ENCODE assay signal across 9 cellular contexts in the genomic region with DNA sequence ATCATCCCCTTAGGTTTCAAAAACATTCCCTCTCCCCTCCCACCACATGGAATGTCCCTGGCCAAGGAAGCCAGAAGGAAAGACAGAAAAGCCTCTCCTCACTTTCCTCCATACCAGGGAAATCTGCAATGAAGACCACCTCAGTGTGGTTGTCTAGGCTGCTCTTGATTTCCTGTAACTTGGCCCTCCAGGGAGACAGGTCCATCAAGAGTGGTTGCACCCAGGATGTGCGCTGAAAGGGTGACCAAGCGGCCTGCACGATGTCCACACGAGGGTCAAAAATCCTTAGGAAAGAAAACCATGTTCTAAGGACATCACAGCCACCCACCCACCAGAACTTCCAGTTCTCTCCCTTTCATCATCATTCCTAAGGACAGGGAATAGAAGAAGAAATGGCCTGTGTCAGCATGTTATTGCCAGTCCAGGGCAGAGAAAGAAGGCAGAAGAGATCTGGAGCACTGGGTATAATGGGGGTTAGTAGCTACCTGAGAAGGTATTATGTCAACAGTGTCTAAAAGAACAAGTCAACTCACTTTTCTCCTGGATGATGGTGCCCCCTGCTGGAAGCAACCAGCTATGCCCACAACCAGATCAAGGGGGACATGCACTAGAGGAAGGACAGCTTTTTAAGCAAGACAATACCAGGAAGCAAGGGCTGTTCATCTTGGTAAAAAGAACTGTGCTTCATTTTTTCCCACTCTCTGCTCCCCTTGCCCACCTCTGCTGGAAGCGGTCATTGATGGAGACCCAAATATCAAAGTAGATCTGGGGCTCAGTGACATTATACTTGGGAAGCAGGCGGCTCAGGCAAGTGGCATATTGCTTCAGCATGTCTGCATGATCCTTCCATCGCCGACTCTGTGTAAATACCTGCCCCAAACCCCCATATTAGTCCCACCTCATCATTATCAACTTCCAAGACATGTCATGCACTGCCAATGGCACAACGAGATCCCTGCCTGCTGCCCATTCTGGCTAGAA. TPM values are rescaled to one million over a fixed set of nuclear protein-coding genes. Genes with fewer than 3 reads are reported as not detected.
A peak's percentile ranks its signal among the peaks of the same experiment; 100 is the strongest.
DNase-seq lines count a peak whose midpoint lies in the region; ATAC-seq and TF ChIP-seq lines count a peak whose summit lies in the region.
"Had no signal": no experiment of that assay in that cellular context is flagged by ENCODE, and none has a peak within 500 bp of the region (broad histone marks: within the 10 kb centered on the region; RNA-seq: fewer than 3 reads in every experiment).

No MANE protein-coding gene starts in this region.

- no peaks in the 10 kb centered on the region for H3K27me3 ChIP-seq in CD4-positive, alpha-beta T cell (ENCODE audit: control insufficient read depth, insufficient read depth, low read length)
- H3K27me3 ChIP-seq in neuronal stem cell (ENCODE audit: control insufficient read depth in 3 of 3, insufficient read depth in 3 of 3, low read depth in 1 of 3, low read length in 3 of 3), result no peaks in the 10 kb centered on the region

- intact Hi-C loops in CD4-positive, alpha-beta T cell (cut with DNase I, micrococcal nuclease), result loop anchor here (1.0 to 5.0 kb wide), 4 partner anchors 132 to 285 kb away; a partner anchor contains a TSS

- no peak overlapping the region for H4K91ac ChIP-seq in neuronal stem cell (ENCODE audit: low read depth, low read length, poor library complexity)

- H2AK5ac ChIP-seq in neuronal stem cell (ENCODE audit: low read depth, low read length), result no peak overlapping the region

- H3K36me3 ChIP-seq in neuronal stem cell (replicated peaks in 1 of 2; ENCODE audit: control insufficient read depth in 2 of 2, insufficient read depth in 2 of 2, low read length in 2 of 2), result peaks cover 36 to 89% of the 10 kb centered on the region in 2 donors

- no peak overlapping the region for H3K9ac ChIP-seq in neuronal stem cell (ENCODE audit: low read depth, low read length, poor library complexity)

- H3K36me3 Mint-ChIP-seq in CD4-positive, alpha-beta T cell (ENCODE audit: low read depth), result peaks cover 82% of the 10 kb centered on the region
- H3K36me3 Mint-ChIP-seq in activated T-cell treated with anti-CD3 and anti-CD28 coated beads, Interleukin-2, amount 50 U/mL, for 72 hours (ENCODE audit: insufficient read depth in 2 of 2), result peaks cover 8 to 9% of the 10 kb centered on the region in 2 donors

- H3K27ac Mint-ChIP-seq in CD4-positive, alpha-beta T cell, result peak overlapping the region; percentile 22
- H3K27ac Mint-ChIP-seq in activated T-cell treated with anti-CD3 and anti-CD28 coated beads, Interleukin-2, amount 50 U/mL, for 72 hours, result peak overlapping the region; percentile 55

- no CpG with 5 or more reads among the region's 9 CpGs for WGBS in neuronal stem cell (ENCODE audit: extremely low coverage in 2 of 2, insufficient read length in 2 of 2, insufficient replicate concordance in 1 of 2), 2 donors

- CTCF ChIA-PET in CD4-positive, alpha-beta T cell (lab: Charles Lee), result interaction anchor here (0.6 to 4.2 kb wide), 24 partner anchors 8 to 198 kb away, joined by 3 to 44 read pairs (median 4); a partner anchor contains a TSS
- CTCF ChIA-PET in RWPE1 (lab: Yijun Ruan, JAX), result interaction anchor here (0.5 to 3.3 kb wide), 24 partner anchors 8 to 232 kb away, joined by 3 to 40 read pairs (median 4); a partner anchor contains a TSS

- H3K4ac ChIP-seq in neuronal stem cell (ENCODE audit: low read length), result no peak overlapping the region

- no peaks in the 10 kb centered on the region for H3K9me3 ChIP-seq in CD4-positive, alpha-beta T cell (ENCODE audit: control insufficient read depth, low read length)
- no peaks in the 10 kb centered on the region for H3K9me3 ChIP-seq in neuronal stem cell (replicated peaks in 1 of 2; ENCODE audit: control insufficient read depth in 2 of 2, insufficient read depth in 1 of 2, low read depth in 1 of 2, low read length in 2 of 2)

- H3K14ac ChIP-seq in neuronal stem cell (ENCODE audit: low read length), result no peak overlapping the region

- H3K4me2 ChIP-seq in neuronal stem cell (ENCODE audit: insufficient read depth, low read length, poor library complexity, severe bottlenecking), result no peak overlapping the region

- H3K4me3 Mint-ChIP-seq in CD4-positive, alpha-beta T cell, result no peak overlapping the region
- no peak overlapping the region for H3K4me3 Mint-ChIP-seq in activated T-cell treated with anti-CD3 and anti-CD28 coated beads, Interleukin-2, amount 50 U/mL, for 72 hours

- H3K27ac ChIP-seq in CD4-positive, alpha-beta T cell (ENCODE audit: low read depth, low read length), result no peak overlapping the region
- peak overlapping the region; percentile 40 for H3K27ac ChIP-seq in RWPE1
- no peak overlapping the region for H3K27ac ChIP-seq in neuronal stem cell (replicated peaks; ENCODE audit: low read length)

- H3K9me3 Mint-ChIP-seq in CD4-positive, alpha-beta T cell, result no peaks in the 10 kb centered on the region
- no peaks in the 10 kb centered on the region for H3K9me3 Mint-ChIP-seq in activated T-cell treated with anti-CD3 and anti-CD28 coated beads, Interleukin-2, amount 50 U/mL, for 72 hours
- H3K9me3 Mint-ChIP-seq: IgD-negative memory B cell had no signal

- H3K79me1 ChIP-seq in neuronal stem cell (ENCODE audit: low read depth, low read length), result peaks cover 2% of the 10 kb centered on the region

- no peak overlapping the region for H2BK5ac ChIP-seq in neuronal stem cell (ENCODE audit: low read length)

- no peak overlapping the region for H4K8ac ChIP-seq in neuronal stem cell (ENCODE audit: low read depth, low read length)

- peak; percentile 87 for TF ChIP-seq CTCF in CD4-positive, alpha-beta T cell (IDR thresholded peaks at IDR 0.05)
- peak; percentile 88 for TF ChIP-seq CTCF in RWPE1 (conservative IDR thresholded peaks at IDR 0.05; ENCODE audit: low read depth)

- H3K4me1 ChIP-seq in neuronal stem cell (ENCODE audit: control insufficient read depth in 2 of 2, insufficient read depth in 1 of 2, low read depth in 1 of 2, low read length in 2 of 2), result no peaks in the 10 kb centered on the region

- H3K23ac ChIP-seq in neuronal stem cell (ENCODE audit: low read depth, low read length, poor library complexity), result no peak overlapping the region

- H2BK120ac ChIP-seq in neuronal stem cell (ENCODE audit: low read depth, low read length), result no peak overlapping the region

- no peak overlapping the region for H2AFZ ChIP-seq in neuronal stem cell (ENCODE audit: low read length)

- H3K4me3 ChIP-seq in neuronal stem cell (ENCODE audit: low read length in 2 of 2), result peak overlapping the region in 1 of 2 donors; percentile 20

- H2BK15ac ChIP-seq in neuronal stem cell (ENCODE audit: low read length), result no peak overlapping the region

- H3K4me1 Mint-ChIP-seq in CD4-positive, alpha-beta T cell (ENCODE audit: low read depth), result peaks cover 7% of the 10 kb centered on the region
- H3K4me1 Mint-ChIP-seq in activated T-cell treated with anti-CD3 and anti-CD28 coated beads, Interleukin-2, amount 50 U/mL, for 72 hours (ENCODE audit: low read depth), result no peaks in the 10 kb centered on the region

- no peaks in the 10 kb centered on the region for H3K27me3 Mint-ChIP-seq in CD4-positive, alpha-beta T cell
- no peaks in the 10 kb centered on the region for H3K27me3 Mint-ChIP-seq in activated T-cell treated with anti-CD3 and anti-CD28 coated beads, Interleukin-2, amount 50 U/mL, for 72 hours (ENCODE audit: low read depth)
- H3K27me3 Mint-ChIP-seq: IgD-negative memory B cell had no signal

- POLR2A ChIA-PET in CD4-positive, alpha-beta T cell (lab: Charles Lee), result interaction anchor here (0.6 to 4.0 kb wide), 19 partner anchors 8 to 228 kb away, joined by 3 to 43 read pairs (median 4); a partner anchor contains a TSS
- POLR2A ChIA-PET in RWPE1 (lab: Yijun Ruan, JAX; ENCODE audit: low non-redundant PET), result interaction anchor here (1.0 kb wide), 1 partner anchor 9 kb away, joined by 4 read pairs; a partner anchor contains a TSS

- peak; percentile 83 to 90 (median 87) for DNase-seq in CD4-positive, alpha-beta T cell
- DNase-seq in LoVo (ENCODE audit: low spot score), result peak; percentile 77
- DNase-seq in RWPE1 (ENCODE audit: low spot score), result peak; percentile 72
- DNase-seq in activated T-cell treated with anti-CD3 and anti-CD28 coated beads, Interleukin-2, amount 50 U/mL, for 72 hours, result peak; percentile 84 to 87
- peak; percentile 81 for DNase-seq in fibroblast of peridontal ligament (ENCODE audit: extremely low read depth)
- peak; percentile 82 for DNase-seq in neuronal stem cell (ENCODE audit: low spot score)
- DNase-seq in superior temporal gyrus (ENCODE audit: extremely low spot score), result peak; percentile 95

- ATAC-seq in CD4-positive, alpha-beta T cell (ENCODE audit: poor library complexity), result peak; percentile 99
- peak; percentile 39 for ATAC-seq in GM19468 (IDR thresholded peaks at IDR 0.05; ENCODE audit: extremely low read depth, unreplicated experiment)
- peak; percentile 51 to 70 for ATAC-seq in activated T-cell treated with anti-CD3 and anti-CD28 coated beads, Interleukin-2, amount 50 U/mL, for 72 hours (replicated peaks in 1 of 2)

- H2BK12ac ChIP-seq in neuronal stem cell (ENCODE audit: low read length), result no peak overlapping the region

- no peak overlapping the region for H3K18ac ChIP-seq in neuronal stem cell (ENCODE audit: low read length)

RNA-seq across cellular contexts. Expression of a gene that starts 9.3 kb away (rescaled TPM):
- 10 to 100 TPM; 22.9 to 27.6 TPM for total RNA-seq in CD4-positive, alpha-beta T cell
- total RNA-seq in activated T-cell treated with anti-CD3 and anti-CD28 coated beads, Interleukin-2, amount 50 U/mL, for 72 hours, result 10 to 100 TPM; 17.8 to 20.3 TPM
- polyA plus RNA-seq in neuronal stem cell (2013, experiment 1 of 2), result 22.7 TPM
- polyA plus RNA-seq in neuronal stem cell (2013, experiment 2 of 2), result 22.4 TPM

RNA-seq across cellular contexts. Expression of a gene that starts 13.0 kb away (rescaled TPM):
- 100 to 1,000 TPM; 121 to 122 TPM for total RNA-seq in CD4-positive, alpha-beta T cell
- total RNA-seq in activated T-cell treated with anti-CD3 and anti-CD28 coated beads, Interleukin-2, amount 50 U/mL, for 72 hours, result 100 to 1,000 TPM; 253 to 255 TPM
- 158 TPM for polyA plus RNA-seq in neuronal stem cell (2013, experiment 1 of 2)
- 153 TPM for polyA plus RNA-seq in neuronal stem cell (2013, experiment 2 of 2)

RNA-seq across cellular contexts. Expression of a gene that starts 25.4 kb away (rescaled TPM):
- 10 to 100 TPM; 32.3 to 37.3 TPM for total RNA-seq in CD4-positive, alpha-beta T cell
- total RNA-seq in activated T-cell treated with anti-CD3 and anti-CD28 coated beads, Interleukin-2, amount 50 U/mL, for 72 hours, result 10 to 100 TPM; 85.0 to 89.5 TPM
- polyA plus RNA-seq in neuronal stem cell (2013, experiment 1 of 2), result 4.0 TPM
- 4.0 TPM for polyA plus RNA-seq in neuronal stem cell (2013, experiment 2 of 2)

RNA-seq across cellular contexts. Expression of a gene that starts 32.2 kb away (rescaled TPM):
- 10 to 100 TPM; 17.0 to 17.2 TPM for total RNA-seq in CD4-positive, alpha-beta T cell
- total RNA-seq in activated T-cell treated with anti-CD3 and anti-CD28 coated beads, Interleukin-2, amount 50 U/mL, for 72 hours, result 10 to 100 TPM; 73.3 to 78.9 TPM
- 5.7 TPM for polyA plus RNA-seq in neuronal stem cell (2013, experiment 1 of 2)
- polyA plus RNA-seq in neuronal stem cell (2013, experiment 2 of 2), result 5.8 TPM

RNA-seq across cellular contexts. Expression of a gene that starts 43.6 kb away (rescaled TPM):
- 10 to 100 TPM; 41.5 to 43.8 TPM for total RNA-seq in CD4-positive, alpha-beta T cell
- total RNA-seq in activated T-cell treated with anti-CD3 and anti-CD28 coated beads, Interleukin-2, amount 50 U/mL, for 72 hours, result 100 to 1,000 TPM; 114 to 129 TPM
- 139 TPM for polyA plus RNA-seq in neuronal stem cell (2013, experiment 1 of 2)
- polyA plus RNA-seq in neuronal stem cell (2013, experiment 2 of 2), result 136 TPM

Comparison
In these comparisons a context has a peak if more than half of its experiments do, and no peak if none do; other contexts are left out.
1. ATAC-seq: peak in every context shown above with its lines; median percentile 99 in CD4-positive, alpha-beta T cell; 60 in activated T-cell treated with anti-CD3 and anti-CD28 coated beads, Interleukin-2, amount 50 U/mL, for 72 hours; 39 in GM19468.